In genomic region chr5:128777052-128777451, GRCh38 we compare ENCODE assay signal across 11 cellular contexts.
A peak's percentile ranks its signal among the peaks of the same experiment; 100 is the strongest.
DNase-seq lines count a peak whose midpoint lies in the region; ATAC-seq and TF ChIP-seq lines count a peak whose summit lies in the region.
"Had no signal": no experiment of that assay in that cellular context is flagged by ENCODE, and none has a peak within 500 bp of the region (broad histone marks: within the 10 kb centered on the region; RNA-seq: fewer than 3 reads in every experiment).

No MANE protein-coding gene starts in this region.

- no peaks in the 10 kb centered on the region for H3K36me3 Mint-ChIP-seq in effector memory CD8-positive, alpha-beta T cell (ENCODE audit: insufficient read depth)
- H3K36me3 Mint-ChIP-seq: neural progenitor cell had no signal

- H3K27me3 Mint-ChIP-seq in effector memory CD8-positive, alpha-beta T cell = no peaks in the 10 kb centered on the region

- POLR2A ChIA-PET in HCT116 (lab: Charles Lee) = no interaction called here

- no peak for TF ChIP-seq POLR2A in HCT116 (IDR thresholded peaks at IDR 0.05; ENCODE audit: borderline replicate concordance, extremely low read depth, insufficient read depth, insufficient read length)

- H3K27ac Mint-ChIP-seq in effector memory CD8-positive, alpha-beta T cell = peak overlapping the region in 1 of 2 donors; percentile 18
- H3K27ac Mint-ChIP-seq: neural progenitor cell had no signal

- no peaks in the 10 kb centered on the region for H3K9me3 ChIP-seq in HCT116 (ENCODE audit: control insufficient read depth in 1 of 2, insufficient read depth in 1 of 2, low read depth in 1 of 2, low read length in 2 of 2)
- H3K9me3 ChIP-seq: SJSA1 had no signal

- TF ChIP-seq RAD21 in HCT116 (IDR thresholded peaks at IDR 0.05; ENCODE audit: low read depth) = no peak

- CTCF ChIA-PET in HCT116 (lab: Charles Lee) = no interaction called here

- H3K27me3 ChIP-seq in ACC112 (ENCODE audit: insufficient read depth, low read length) = no peaks in the 10 kb centered on the region
- no peaks in the 10 kb centered on the region for H3K27me3 ChIP-seq in HCT116 (ENCODE audit: insufficient read depth, low read length)
- H3K27me3 ChIP-seq: neural progenitor cell, SJSA1 had no signal

- no peak for DNase-seq in HCT116 (ENCODE audit: low read depth, low spot score)
- DNase-seq in effector memory CD8-positive, alpha-beta T cell = no peak
- DNase-seq in DMS114 treated with DMSO at 0.1 percent for 48 hours (lab: John Stamatoyannopoulos, UW; ENCODE audit: unreplicated experiment) = no peak
- no peak for DNase-seq in NCI-H2029 treated with DMSO at 0.1 percent for 48 hours (lab: John Stamatoyannopoulos, UW)
- no peak for DNase-seq in ecto neural progenitor cell (ENCODE audit: low spot score)
- DNase-seq: NCI-H1092 treated with DMSO at 0.1 percent for 48 hours had no signal

- H3K4me1 ChIP-seq in ACC112 (ENCODE audit: control insufficient read depth, insufficient read depth, low read length, unreplicated experiment) (peaks cover 26% of the 10 kb centered on the region), HCT116 (ENCODE audit: control insufficient read depth in 1 of 2, insufficient read depth in 2 of 2, low read length in 2 of 2) (peaks cover 0 to 13% of the 10 kb centered on the region in 2 experiments; a peak in 2 of 4 replicates)

- H3K36me3 ChIP-seq in ACC112 (ENCODE audit: insufficient read depth, low read length) (no peaks in the 10 kb centered on the region), HCT116 (ENCODE audit: control insufficient read depth in 1 of 2, insufficient read depth in 2 of 2, low read length in 2 of 2) (no peaks in the 10 kb centered on the region)
- H3K36me3 ChIP-seq: neural progenitor cell, SJSA1 had no signal

- H3K9me2 ChIP-seq in HCT116 (ENCODE audit: insufficient read depth) = no peaks in the 10 kb centered on the region

- H3K79me2 ChIP-seq in ACC112 (ENCODE audit: control insufficient read depth, insufficient read depth, low read length, unreplicated experiment) = no peaks in the 10 kb centered on the region
- no peaks in the 10 kb centered on the region for H3K79me2 ChIP-seq in HCT116 (ENCODE audit: insufficient read depth, low read length)

- peak overlapping the region; percentile 95 for H2AFZ ChIP-seq in ACC112 (ENCODE audit: low read length, unreplicated experiment)
- peak overlapping the region; percentile 25 for H2AFZ ChIP-seq in HCT116 (ENCODE audit: low read depth, low read length, poor library complexity, severe bottlenecking)

- H3K9me3 Mint-ChIP-seq in effector memory CD8-positive, alpha-beta T cell = no peaks in the 10 kb centered on the region
- H3K9me3 Mint-ChIP-seq: neural progenitor cell had no signal

- peak overlapping the region; percentile 12 for H3K4me2 ChIP-seq in HCT116 (ENCODE audit: low read length)
- H3K4me2 ChIP-seq: neural progenitor cell had no signal

- H3K4me3 Mint-ChIP-seq in effector memory CD8-positive, alpha-beta T cell = no peak overlapping the region
- H3K4me3 Mint-ChIP-seq: neural progenitor cell had no signal

- BruUV-seq in HCT116 (replicated peaks; lab: Mats Ljungman, UMichigan) = no TSS peak

- H3K4me3 ChIP-seq in ACC112 (ENCODE audit: low read depth, low read length) (peak overlapping the region; percentile 15; the same call in 1 of the 2 replicates), HCT116 (replicated peaks in 1 of 2; ENCODE audit: low read depth in 1 of 2, low read length in 2 of 2) (no peak overlapping the region)
- H3K4me3 ChIP-seq: neural progenitor cell, SJSA1 had no signal

- ATAC-seq in GM18868 (IDR thresholded peaks at IDR 0.05; ENCODE audit: unreplicated experiment) = peak; percentile 90
- ATAC-seq in HCT116 = no peak
- peak; percentile 90 for ATAC-seq in HG03439 (IDR thresholded peaks at IDR 0.05; ENCODE audit: unreplicated experiment)
- no peak for ATAC-seq in effector memory CD8-positive, alpha-beta T cell (replicated peaks)

- intact Hi-C loops in HCT116 (cut with micrococcal nuclease) = no loop called here

- no peaks in the 10 kb centered on the region for H4K20me1 ChIP-seq in HCT116 (ENCODE audit: insufficient read depth)

- H3K9ac ChIP-seq in HCT116 (ENCODE audit: low read length) = no peak overlapping the region
- H3K9ac ChIP-seq: neural progenitor cell had no signal

- H3K27ac ChIP-seq in ACC112 (ENCODE audit: low read depth, low read length) (0 out of 2 replicates have a peak overlapping the region, but pooled peaks have one; percentile 12), HCT116 (ENCODE audit: low read depth, low read length) (no peak overlapping the region)
- H3K27ac ChIP-seq: neural progenitor cell, SJSA1 had no signal

- TF ChIP-seq CTCF in HCT116 (IDR thresholded peaks at IDR 0.05 in 2 of 3, conservative IDR thresholded peaks at IDR 0.05 in 1 of 3; ENCODE audit: borderline replicate concordance in 1 of 3, insufficient read depth in 1 of 3, low read depth in 2 of 3, low read length in 2 of 3) = no peak

- H3K4me1 Mint-ChIP-seq in effector memory CD8-positive, alpha-beta T cell (ENCODE audit: low read depth in 2 of 2) = no peaks in the 10 kb centered on the region

- RAD21 ChIA-PET in HCT116 (lab: Charles Lee; ENCODE audit: low non-redundant PET in 1 of 2, low total read pairs in 2 of 2, uncharacterized antibody in 2 of 2, unreplicated experiment in 2 of 2) = no interaction called here

TF ChIP-seq in HCT116, 20 proteins besides CTCF, POLR2A, EP300 and RAD21:
- TF ChIP-seq TCF7L2 (IDR thresholded peaks at IDR 0.05; ENCODE audit: borderline replicate concordance, extremely low read depth, insufficient read depth, insufficient read length) = peak; percentile 57
- no peak for TF ChIP-seq POLR2AphosphoS5 (IDR thresholded peaks at IDR 0.05; ENCODE audit: low read depth, low read length)

Comparison
In these comparisons a context has a peak if more than half of its experiments do, and no peak if none do; other contexts are left out.
1. ATAC-seq: peak in GM18868 (single experiment) and HG03439 (single experiment); none in HCT116 (single experiment) and effector memory CD8-positive, alpha-beta T cell (single experiment).